In genomic region chr14:29749327-29749726, GRCh38 we compare ENCODE assay signal across 14 cellular contexts.
DNase-seq lines count a peak whose midpoint lies in the region; ATAC-seq, FAIRE-seq and TF ChIP-seq lines count a peak whose summit lies in the region.
"Had no signal": no experiment of that assay in that cellular context is flagged by ENCODE, and none has a peak within 500 bp of the region (broad histone marks: within the 10 kb centered on the region; RNA-seq: fewer than 3 reads in every experiment).

No MANE protein-coding gene starts in this region.

- H3K27ac ChIP-seq in A549 (0 out of 6 replicates have a peak overlapping the region, but pooled peaks of 1 of the 2 experiments have one; percentile 7), VCaP (peak overlapping the region; percentile 56), coronary artery (no peak overlapping the region)
- H3K27ac ChIP-seq: thoracic aorta had no signal

- peaks cover 21% of the 10 kb centered on the region for H3K4me1 ChIP-seq in A549

- TF ChIP-seq CTCF in A549 (IDR thresholded peaks at IDR 0.05) (no peak), VCaP (conservative IDR thresholded peaks at IDR 0.05) (no peak), kidney epithelial cell (IDR thresholded peaks at IDR 0.05; ENCODE audit: insufficient read depth, low read length, poor library complexity, severe bottlenecking) (no peak), coronary artery (IDR thresholded peaks at IDR 0.05) (no peak)

- TF ChIP-seq POLR2A in A549 (IDR thresholded peaks at IDR 0.05; ENCODE audit: low read length): no peak

- no peak for TF ChIP-seq RAD21 in A549 (conservative IDR thresholded peaks at IDR 0.05 in 1 of 2, IDR thresholded peaks at IDR 0.05 in 1 of 2)

- CTCF ChIA-PET in A549 (lab: Yijun Ruan, JAX): no interaction called here
- CTCF ChIA-PET in HEK293T (lab: Yijun Ruan, JAX): no interaction called here

- POLR2A ChIA-PET in A549 (lab: Yijun Ruan, JAX): no interaction called here
- POLR2A ChIA-PET in HEK293T (lab: Yijun Ruan, JAX): no interaction called here

- ATAC-seq in A549: peak; percentile 47 to 57; a peak in 3 of 6 replicates
- no peak for ATAC-seq in HG02763 (IDR thresholded peaks at IDR 0.05; ENCODE audit: unreplicated experiment)
- ATAC-seq: activated CD8-positive, alpha-beta memory T cell treated with anti-CD3 and anti-CD28 coated beads, Interleukin-2, amount 10 ng/mL, durations not matched to agents 7 days and 5 days; effector memory CD8-positive, alpha-beta T cell had no signal

- no peaks in the 10 kb centered on the region for H3K27me3 ChIP-seq in kidney epithelial cell (ENCODE audit: control insufficient read depth, insufficient read depth, low read length)

- no peaks in the 10 kb centered on the region for H3K36me3 ChIP-seq in kidney epithelial cell (ENCODE audit: control insufficient read depth, insufficient read depth, low read length)
- H3K36me3 ChIP-seq: thoracic aorta had no signal

- no peak for TF ChIP-seq EP300 in A549 (IDR thresholded peaks at IDR 0.05)

- no peak overlapping the region for H3K4me3 ChIP-seq in A549
- no peak overlapping the region for H3K4me3 ChIP-seq in kidney epithelial cell (ENCODE audit: low read depth, low read length)
- H3K4me3 ChIP-seq in coronary artery: no peak overlapping the region
- H3K4me3 ChIP-seq: thoracic aorta had no signal

- WGBS in A549 (ENCODE audit: missing lambda C conversion rate): 3% methylated on average over 3 of the region's 3 CpGs

- DNase-seq in A549 (ENCODE audit: low read depth in 1 of 2, low spot score in 1 of 2): peak in 1 of 2 experiments; percentile 23
- peak; percentile 13 for DNase-seq in HEK293T (ENCODE audit: extremely low spot score)
- DNase-seq in kidney epithelial cell (ENCODE audit: low read depth): peak; percentile 9
- DNase-seq in dedifferentiated amniotic fluid mesenchymal stem cell (ENCODE audit: extremely low spot score): no peak
- no peak for DNase-seq in NCI-H2196 treated with DMSO at 0.1 percent for 48 hours (lab: John Stamatoyannopoulos, UW; ENCODE audit: unreplicated experiment)
- no peak for DNase-seq in coronary artery (ENCODE audit: low spot score)
- DNase-seq: activated CD8-positive, alpha-beta memory T cell treated with anti-CD3 and anti-CD28 coated beads, Interleukin-2, amount 10 ng/mL, durations not matched to agents 7 days and 5 days; activated naive CD8-positive, alpha-beta T cell treated with anti-CD3 and anti-CD28 coated beads, Interleukin-2, amount 10 ng/mL, durations not matched to agents 7 days and 5 days; effector memory CD8-positive, alpha-beta T cell; NCI-H187; retina had no signal

- no peaks in the 10 kb centered on the region for H3K9me3 ChIP-seq in A549
- H3K9me3 ChIP-seq: thoracic aorta had no signal

- FAIRE-seq in A549 (lab: Jason Lieb, UNC): no peak

- peak overlapping the region; percentile 63 for H3K4me2 ChIP-seq in A549

TF ChIP-seq in A549, 52 proteins besides CTCF, POLR2A, EP300 and RAD21:
- no peak for TF ChIP-seq SMC3 (IDR thresholded peaks at IDR 0.05)
- no peak for TF ChIP-seq HES2 (IDR thresholded peaks at IDR 0.05)
- TF ChIP-seq EHF (CRISPR knock-in tag; IDR thresholded peaks at IDR 0.05): no peak
- TF ChIP-seq NPAS2 (CRISPR knock-in tag; IDR thresholded peaks at IDR 0.05; ENCODE audit: borderline replicate concordance): no peak
- no peak for TF ChIP-seq SREBF2 (IDR thresholded peaks at IDR 0.05)
- TF ChIP-seq NFE2L2 (conservative IDR thresholded peaks at IDR 0.05; ENCODE audit: low read length): no peak
- TF ChIP-seq JUN (IDR thresholded peaks at IDR 0.05): no peak
- no peak for TF ChIP-seq MAZ (IDR thresholded peaks at IDR 0.05; ENCODE audit: borderline replicate concordance, low read depth, low read length)
- no peak for TF ChIP-seq RCOR1 (IDR thresholded peaks at IDR 0.05; ENCODE audit: low read depth, low read length)
- TF ChIP-seq FOSB (CRISPR knock-in tag; IDR thresholded peaks at IDR 0.05): no peak
- TF ChIP-seq CBX2 (IDR thresholded peaks at IDR 0.05; ENCODE audit: borderline replicate concordance, low read depth): no peak
- no peak for TF ChIP-seq MAFK (IDR thresholded peaks at IDR 0.05; ENCODE audit: partially characterized antibody)
- no peak for TF ChIP-seq ZC3H11A (IDR thresholded peaks at IDR 0.05)
- TF ChIP-seq KDM5A (IDR thresholded peaks at IDR 0.05): no peak
- TF ChIP-seq ELK1 (IDR thresholded peaks at IDR 0.05; ENCODE audit: low read depth, low read length): no peak
- no peak for TF ChIP-seq E2F6 (IDR thresholded peaks at IDR 0.05; ENCODE audit: borderline replicate concordance, low read depth)
- TF ChIP-seq RNF2 (IDR thresholded peaks at IDR 0.05; ENCODE audit: borderline replicate concordance, low read depth): no peak
- TF ChIP-seq HDAC2 (IDR thresholded peaks at IDR 0.05): no peak
- TF ChIP-seq ESRRA (IDR thresholded peaks at IDR 0.05; ENCODE audit: borderline replicate concordance, low read length): no peak

TF ChIP-seq in HEK293T, 16 proteins besides CTCF, POLR2A, EP300 and RAD21:
- TF ChIP-seq CTBP1 (IDR thresholded peaks at IDR 0.05; ENCODE audit: borderline replicate concordance): no peak
- no peak for TF ChIP-seq ZNF384 (IDR thresholded peaks at IDR 0.05)
- TF ChIP-seq HDGF (IDR thresholded peaks at IDR 0.05; ENCODE audit: borderline replicate concordance): no peak
- TF ChIP-seq LEF1 (IDR thresholded peaks at IDR 0.05; ENCODE audit: borderline replicate concordance): no peak
- no peak for TF ChIP-seq SP1 (IDR thresholded peaks at IDR 0.05)
- no peak for TF ChIP-seq FOXM1 (IDR thresholded peaks at IDR 0.05; ENCODE audit: borderline replicate concordance)

Comparison
In these comparisons a context has a peak if more than half of its experiments do, and no peak if none do; other contexts are left out.
1. DNase-seq: peak in HEK293T (single experiment) and kidney epithelial cell (single experiment); none in dedifferentiated amniotic fluid mesenchymal stem cell (single experiment), NCI-H2196 treated with DMSO at 0.1 percent for 48 hours (single experiment) and coronary artery (single experiment).